In the genomic region with DNA sequence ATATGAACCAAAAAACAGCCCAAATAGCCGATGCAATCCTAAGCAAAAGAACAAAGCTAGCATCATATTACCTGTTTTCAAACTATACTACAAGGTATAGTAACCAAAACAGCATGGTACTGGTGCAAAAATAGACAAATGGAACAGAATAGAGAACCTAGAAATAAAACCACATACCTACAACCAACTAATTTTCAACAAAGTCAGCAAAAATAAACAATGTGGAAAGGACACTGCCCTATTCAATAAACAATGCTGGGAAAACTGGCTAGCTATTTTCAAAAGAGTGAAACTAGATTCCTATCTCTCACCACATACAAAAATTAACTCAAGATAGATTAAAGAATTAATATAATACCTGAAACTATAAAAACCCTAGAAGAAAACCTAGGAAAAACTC, we compare ENCODE assay signal across 30 cellular contexts. TPM values are rescaled to one million over a fixed set of nuclear protein-coding genes. Genes with fewer than 3 reads are reported as not detected.
"Had no signal": no experiment of that assay in that cellular context is flagged by ENCODE, and none has a peak within 500 bp of the region (broad histone marks: within the 10 kb centered on the region; RNA-seq: fewer than 3 reads in every experiment).

No MANE protein-coding gene starts in this region.

- H3K4me3 ChIP-seq: neural progenitor cell, ovary, psoas muscle, skin epidermis, stomach, thoracic aorta, thyroid gland, tibial nerve, upper lobe of left lung, vagina had no signal

- H3K4me2 ChIP-seq: neural progenitor cell had no signal

- H3K27me3 ChIP-seq: neural progenitor cell, ovary, thyroid gland, upper lobe of left lung, vagina had no signal

- H3K4me1 ChIP-seq: parathyroid adenoma, psoas muscle, thyroid gland, tibial nerve, upper lobe of left lung, vagina had no signal

- H3K9ac ChIP-seq: neural progenitor cell, parathyroid adenoma had no signal

- FAIRE-seq: urothelium cell line had no signal

- H3K9me3 ChIP-seq: ovary, thyroid gland had no signal

- H3K79me2 ChIP-seq: parathyroid adenoma had no signal

- H3K27ac ChIP-seq: neural progenitor cell, ovary, parathyroid adenoma, psoas muscle, skin epidermis, stomach, thoracic aorta, thyroid gland, tibial nerve, upper lobe of left lung, vagina had no signal

- H3K36me3 ChIP-seq: neural progenitor cell, ovary, stomach, thoracic aorta, thyroid gland, tibial nerve, upper lobe of left lung, vagina had no signal

- DNase-seq: natural killer cell; occipital lobe; ovary; posterior cingulate gyrus; psoas muscle; right cardiac atrium; stimulated activated CD4-positive, alpha-beta T cell treated with anti-CD3 and anti-CD28 coated beads, Interleukin-15, amount 100 ng/mL, for 24 hours; stimulated activated CD4-positive, alpha-beta T cell treated with anti-CD3 and anti-CD28 coated beads, Interleukin-2, amount 100 ng/mL, for 24 hours; stimulated activated CD4-positive, alpha-beta T cell treated with anti-CD3 and anti-CD28 coated beads, Interleukin-2, amount 100 ng/mL, for 48 hours; stimulated activated CD4-positive, alpha-beta T cell treated with anti-CD3 and anti-CD28 coated beads, Interleukin-4, amount 100 ng/mL, for 24 hours; stimulated activated naive B cell treated with anti-CD40 and anti-IgM and Interleukin-4, amounts not matched to agents 10 μg/mL and 1 μg/mL and 100 μg/mL, for 72 hours; stimulated activated naive CD4-positive, alpha-beta T cell treated with Interleukin-2 at 50 U/mL for 16 hours; stomach; thyroid gland; trophoblast cell; upper lobe of left lung had no signal

- H2AFZ ChIP-seq: neural progenitor cell, parathyroid adenoma had no signal

- ATAC-seq: natural killer cell; psoas muscle; right cardiac atrium; sciatic nerve; stimulated activated effector memory CD8-positive, alpha-beta T cell treated with anti-CD3 and anti-CD28 coated beads, Interleukin-12 subunit alpha, Interleukin-12 subunit beta, amount 100 ng/mL, for 72 hours; stimulated activated naive B cell treated with anti-CD40 and anti-IgM and Interleukin-4, amounts not matched to agents 10 μg/mL and 1 μg/mL and 100 μg/mL, for 72 hours had no signal

RNA-seq across cellular contexts. Expression of a gene that starts 17.8 kb away (rescaled TPM):
- total RNA-seq: natural killer cell, occipital lobe, osteoblast, progenitor cell of endocrine pancreas, renal cortical epithelial cell, temporal lobe, thoracic aorta had no signal
- polyA plus RNA-seq: neural cell had no signal
